9 cellular contexts compared by ENCODE assay signal in genomic region chr10:132544744-132545658, GRCh38. TPM values are rescaled to one million over a fixed set of nuclear protein-coding genes. Genes with fewer than 3 reads are reported as not detected.
DNase-seq lines count a peak whose midpoint lies in the region; ATAC-seq and TF ChIP-seq lines count a peak whose summit lies in the region.
"Had no signal": no experiment of that assay in that cellular context is flagged by ENCODE, and none has a peak within 500 bp of the region (broad histone marks: within the 10 kb centered on the region; RNA-seq: fewer than 3 reads in every experiment).

No MANE protein-coding gene starts in this region.

- POLR2A ChIA-PET in activated CD4-positive, alpha-beta T cell treated with anti-CD3 and anti-CD28 coated beads for 36 hours (lab: Charles Lee), result interaction anchor here (0.6 kb wide), 1 partner anchor 256 kb away, joined by 3 read pairs; no protein-coding TSS in a partner anchor

- H3K9me3 Mint-ChIP-seq in activated CD4-positive, alpha-beta T cell treated with anti-CD3 and anti-CD28 coated beads for 36 hours (ENCODE audit: low read depth), result no peaks in the 10 kb centered on the region
- H3K9me3 Mint-ChIP-seq in T-helper 2 cell treated with Interferon-gamma antibody and Interleukin-4, amounts not matched to agents 5 μg/mL and 100 μg/mL, for 36 hours, result no peaks in the 10 kb centered on the region
- H3K9me3 Mint-ChIP-seq in stimulated activated naive B cell treated with anti-CD40 and anti-IgM and Interleukin-4, amounts not matched to agents 10 μg/mL and 1 μg/mL and 100 μg/mL, for 72 hours, result no peaks in the 10 kb centered on the region

- 36% methylated on average over 14 of the region's 35 CpGs for WGBS in right lobe of liver (ENCODE audit: insufficient coverage, low coverage, low lambda C conversion rate, missing lambda C conversion rate)

- H3K27ac Mint-ChIP-seq in activated CD4-positive, alpha-beta T cell treated with anti-CD3 and anti-CD28 coated beads for 36 hours, result peak overlapping the region; percentile 22
- H3K27ac Mint-ChIP-seq in T-helper 2 cell treated with Interferon-gamma antibody and Interleukin-4, amounts not matched to agents 5 μg/mL and 100 μg/mL, for 36 hours, result peak overlapping the region; percentile 83
- peak overlapping the region; percentile 78 for H3K27ac Mint-ChIP-seq in stimulated activated naive B cell treated with anti-CD40 and anti-IgM and Interleukin-4, amounts not matched to agents 10 μg/mL and 1 μg/mL and 100 μg/mL, for 72 hours

- peak; percentile 33 for DNase-seq in activated CD4-positive, alpha-beta T cell treated with anti-CD3 and anti-CD28 coated beads for 36 hours
- no peak for DNase-seq in activated CD4-positive, alpha-beta T cell treated with anti-CD3 and anti-CD28 coated beads for 1 hour
- DNase-seq in T-helper 2 cell treated with Interferon-gamma antibody and Interleukin-4, amounts not matched to agents 5 μg/mL and 100 μg/mL, for 36 hours (ENCODE audit: low spot score), result no peak
- DNase-seq in left ventricle myocardium inferior, result peak; percentile 13
- no peak for DNase-seq in stimulated activated naive B cell treated with anti-CD40 and anti-IgM and Interleukin-4, amounts not matched to agents 10 μg/mL and 1 μg/mL and 100 μg/mL, for 72 hours
- DNase-seq in NCI-H1417 (lab: John Stamatoyannopoulos, UW), result no peak
- no peak for DNase-seq in right lobe of liver

- intact Hi-C loops in activated CD4-positive, alpha-beta T cell treated with anti-CD3 and anti-CD28 coated beads for 36 hours (cut with DNase I, micrococcal nuclease), result loop anchor here (5.0 to 10.0 kb wide), 2 partner anchors 92 to 420 kb away; no protein-coding TSS in a partner anchor
- intact Hi-C loops in left ventricle myocardium inferior (cut with micrococcal nuclease), result no loop called here
- intact Hi-C loops in right lobe of liver (cut with DNase I), result no loop called here

- TF ChIP-seq POLR2A in right lobe of liver (IDR thresholded peaks at IDR 0.05), result no peak

- no peak for ATAC-seq in activated CD4-positive, alpha-beta T cell treated with anti-CD3 and anti-CD28 coated beads for 36 hours
- ATAC-seq in stimulated activated naive B cell treated with anti-CD40 and anti-IgM and Interleukin-4, amounts not matched to agents 10 μg/mL and 1 μg/mL and 100 μg/mL, for 72 hours (replicated peaks), result peak; percentile 28 to 36
- no peak for ATAC-seq in GM21526 (IDR thresholded peaks at IDR 0.05; ENCODE audit: low FRiP score, unreplicated experiment)
- no peak for ATAC-seq in right lobe of liver

- CTCF ChIA-PET in activated CD4-positive, alpha-beta T cell treated with anti-CD3 and anti-CD28 coated beads for 36 hours (lab: Charles Lee), result interaction anchor here (1.2 kb wide), 1 partner anchor 31 kb away, joined by 5 read pairs; no protein-coding TSS in a partner anchor

- H3K4me1 ChIP-seq in left ventricle myocardium inferior (peaks cover 93% of the 10 kb centered on the region), right lobe of liver (peaks cover 0 to 26% (median 9%) of the 10 kb centered on the region in 4 donors)

- H3K4me3 ChIP-seq in left ventricle myocardium inferior (peak overlapping the region; percentile 20), right lobe of liver (no peak overlapping the region)

- H3K4me1 Mint-ChIP-seq in activated CD4-positive, alpha-beta T cell treated with anti-CD3 and anti-CD28 coated beads for 36 hours, result peaks cover 83% of the 10 kb centered on the region
- peaks cover 27% of the 10 kb centered on the region for H3K4me1 Mint-ChIP-seq in T-helper 2 cell treated with Interferon-gamma antibody and Interleukin-4, amounts not matched to agents 5 μg/mL and 100 μg/mL, for 36 hours (ENCODE audit: low read depth)
- H3K4me1 Mint-ChIP-seq in stimulated activated naive B cell treated with anti-CD40 and anti-IgM and Interleukin-4, amounts not matched to agents 10 μg/mL and 1 μg/mL and 100 μg/mL, for 72 hours, result peaks cover 35 to 69% of the 10 kb centered on the region in 2 donors

- TF ChIP-seq CTCF in left ventricle myocardium inferior (IDR thresholded peaks at IDR 0.05; ENCODE audit: borderline replicate concordance) (no peak), right lobe of liver (IDR thresholded peaks at IDR 0.05) (no peak)

- no peaks in the 10 kb centered on the region for H3K27me3 ChIP-seq in left ventricle myocardium inferior (ENCODE audit: low read depth)
- H3K27me3 ChIP-seq in right lobe of liver, result no peaks in the 10 kb centered on the region

- H3K36me3 ChIP-seq in left ventricle myocardium inferior, result no peaks in the 10 kb centered on the region
- no peaks in the 10 kb centered on the region for H3K36me3 ChIP-seq in right lobe of liver

- H3K27ac ChIP-seq in left ventricle myocardium inferior (replicated peaks), result no peak overlapping the region
- no peak overlapping the region for H3K27ac ChIP-seq in right lobe of liver
- H3K27ac ChIP-seq: RWPE1 had no signal

- H3K9me3 ChIP-seq in left ventricle myocardium inferior (replicated peaks) (no peaks in the 10 kb centered on the region), right lobe of liver (no peaks in the 10 kb centered on the region)

- H3K4me3 Mint-ChIP-seq in activated CD4-positive, alpha-beta T cell treated with anti-CD3 and anti-CD28 coated beads for 36 hours, result peak overlapping the region; percentile 52
- H3K4me3 Mint-ChIP-seq in T-helper 2 cell treated with Interferon-gamma antibody and Interleukin-4, amounts not matched to agents 5 μg/mL and 100 μg/mL, for 36 hours, result peak overlapping the region; percentile 83
- H3K4me3 Mint-ChIP-seq in stimulated activated naive B cell treated with anti-CD40 and anti-IgM and Interleukin-4, amounts not matched to agents 10 μg/mL and 1 μg/mL and 100 μg/mL, for 72 hours, result peak overlapping the region; percentile 81 to 83

- H3K27me3 Mint-ChIP-seq in activated CD4-positive, alpha-beta T cell treated with anti-CD3 and anti-CD28 coated beads for 36 hours, result no peaks in the 10 kb centered on the region
- no peaks in the 10 kb centered on the region for H3K27me3 Mint-ChIP-seq in T-helper 2 cell treated with Interferon-gamma antibody and Interleukin-4, amounts not matched to agents 5 μg/mL and 100 μg/mL, for 36 hours (ENCODE audit: low read depth)
- no peaks in the 10 kb centered on the region for H3K27me3 Mint-ChIP-seq in stimulated activated naive B cell treated with anti-CD40 and anti-IgM and Interleukin-4, amounts not matched to agents 10 μg/mL and 1 μg/mL and 100 μg/mL, for 72 hours

- peaks cover 4% of the 10 kb centered on the region for H3K36me3 Mint-ChIP-seq in activated CD4-positive, alpha-beta T cell treated with anti-CD3 and anti-CD28 coated beads for 36 hours (ENCODE audit: low read depth)
- H3K36me3 Mint-ChIP-seq in T-helper 2 cell treated with Interferon-gamma antibody and Interleukin-4, amounts not matched to agents 5 μg/mL and 100 μg/mL, for 36 hours (ENCODE audit: low read depth), result peaks cover 15% of the 10 kb centered on the region
- H3K36me3 Mint-ChIP-seq in stimulated activated naive B cell treated with anti-CD40 and anti-IgM and Interleukin-4, amounts not matched to agents 10 μg/mL and 1 μg/mL and 100 μg/mL, for 72 hours, result peaks cover 12 to 36% of the 10 kb centered on the region in 2 donors

RNA-seq across cellular contexts. Expression of gene INPP5A, which starts 7.4 kb away (rescaled TPM):
- total RNA-seq in activated CD4-positive, alpha-beta T cell treated with anti-CD3 and anti-CD28 coated beads for 36 hours, result 1 to 10 TPM; 8.1 to 9.3 TPM
- 105 TPM for total RNA-seq in left ventricle myocardium inferior
- total RNA-seq in right lobe of liver, result 10 to 100 TPM; 12.5 to 24.6 (median 16.9) TPM

Comparison
In these comparisons a context has a peak if more than half of its experiments do, and no peak if none do; other contexts are left out.
1. DNase-seq: peak in activated CD4-positive, alpha-beta T cell treated with anti-CD3 and anti-CD28 coated beads for 36 hours (single experiment) and left ventricle myocardium inferior (single experiment); none in activated CD4-positive, alpha-beta T cell treated with anti-CD3 and anti-CD28 coated beads for 1 hour (single experiment), T-helper 2 cell treated with Interferon-gamma antibody and Interleukin-4, amounts not matched to agents 5 μg/mL and 100 μg/mL, for 36 hours (single experiment), stimulated activated naive B cell treated with anti-CD40 and anti-IgM and Interleukin-4, amounts not matched to agents 10 μg/mL and 1 μg/mL and 100 μg/mL, for 72 hours (single experiment), NCI-H1417 (0 of 3) and right lobe of liver (0 of 3).
2. ATAC-seq: peak in stimulated activated naive B cell treated with anti-CD40 and anti-IgM and Interleukin-4, amounts not matched to agents 10 μg/mL and 1 μg/mL and 100 μg/mL, for 72 hours (2 of 2); none in activated CD4-positive, alpha-beta T cell treated with anti-CD3 and anti-CD28 coated beads for 36 hours (single experiment), GM21526 (single experiment) and right lobe of liver (0 of 4).
3. H3K27ac Mint-ChIP-seq: peak in every context shown above with its lines; median percentile 83 in T-helper 2 cell treated with Interferon-gamma antibody and Interleukin-4, amounts not matched to agents 5 μg/mL and 100 μg/mL, for 36 hours; 78 in stimulated activated naive B cell treated with anti-CD40 and anti-IgM and Interleukin-4, amounts not matched to agents 10 μg/mL and 1 μg/mL and 100 μg/mL, for 72 hours; 22 in activated CD4-positive, alpha-beta T cell treated with anti-CD3 and anti-CD28 coated beads for 36 hours.
4. intact Hi-C loops: an anchor here in activated CD4-positive, alpha-beta T cell treated with anti-CD3 and anti-CD28 coated beads for 36 hours (5.0 to 10.0 kb wide); none called in left ventricle myocardium inferior and right lobe of liver.
5. Peak in every context shown above with its lines, with median percentiles within 50 percentile points of each other: H3K4me3 Mint-ChIP-seq.